In the genomic region with DNA sequence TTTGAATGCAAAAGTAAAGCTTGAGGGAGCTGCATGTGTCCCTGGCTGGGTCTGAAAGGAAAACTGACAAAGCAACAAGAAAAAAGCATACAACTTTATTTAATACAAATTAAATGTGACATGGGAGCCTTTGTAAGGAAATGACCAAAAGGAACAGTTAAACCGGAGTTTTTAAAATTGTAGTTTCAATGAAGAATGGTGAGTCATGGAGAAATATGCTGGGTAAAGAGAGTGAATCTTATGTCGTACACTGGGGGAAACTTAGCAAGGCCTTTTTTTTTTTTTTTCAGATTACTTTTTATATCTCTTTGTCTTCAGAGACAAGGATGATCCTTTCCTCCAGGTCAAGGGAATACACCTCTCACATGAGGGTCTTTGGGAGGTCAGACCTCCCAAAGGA, we compare ENCODE assay signal across 1 cellular context.
TF ChIP-seq lines count a peak whose summit lies in the region.

No MANE protein-coding gene starts in this region.

TF ChIP-seq in SK-N-SH, 30 proteins besides CTCF, POLR2A, EP300 and RAD21 (continued from another document):
- TF ChIP-seq PBX3 (IDR thresholded peaks at IDR 0.05) (peak; percentile 29; the same call in 1 of the 2 replicates), ELF1 (IDR thresholded peaks at IDR 0.05) (no peak)
